8 cellular contexts compared by ENCODE assay signal in genomic region chr1:25338188-25338981, GRCh38. TPM values are rescaled to one million over a fixed set of nuclear protein-coding genes. Genes with fewer than 3 reads are reported as not detected.
A peak's percentile ranks its signal among the peaks of the same experiment; 100 is the strongest.
DNase-seq lines count a peak whose midpoint lies in the region; ATAC-seq and TF ChIP-seq lines count a peak whose summit lies in the region.

Gene TMEM50A (plus strand): TSS chr1:25338334. CDS start chr1:25340487, 2,153 bp downstream.

- H3K27me3 Mint-ChIP-seq in IgD-negative memory B cell = no peaks in the 10 kb centered on the region
- H3K27me3 Mint-ChIP-seq in activated T-cell treated with anti-CD3 and anti-CD28 coated beads, Interleukin-2, amount 50 U/mL, for 4 hours (ENCODE audit: low read depth) = no peaks in the 10 kb centered on the region

- peak within 1 kb of the TSS; percentile 94 to 99 (median 97) for H3K4me3 Mint-ChIP-seq in IgD-negative memory B cell
- H3K4me3 Mint-ChIP-seq in activated T-cell treated with anti-CD3 and anti-CD28 coated beads, Interleukin-2, amount 50 U/mL, for 4 hours = peak within 1 kb of the TSS; percentile 96

- H3K9me3 ChIP-seq in mucosa of stomach (ENCODE audit: control insufficient read depth, low read length) = no peaks in the 10 kb centered on the region

- no peaks in the 10 kb centered on the region for H3K27me3 ChIP-seq in mucosa of stomach (ENCODE audit: control insufficient read depth, insufficient read depth, low read length)

- TF ChIP-seq POLR2A in erythroblast (IDR thresholded peaks at IDR 0.05; ENCODE audit: low read length) = peak; percentile 72

- H3K4me3 ChIP-seq in mucosa of stomach (ENCODE audit: low read length) = peak within 1 kb of the TSS; percentile 90

- H3K9me3 Mint-ChIP-seq in IgD-negative memory B cell = no peaks in the 10 kb centered on the region
- H3K9me3 Mint-ChIP-seq in activated T-cell treated with anti-CD3 and anti-CD28 coated beads, Interleukin-2, amount 50 U/mL, for 4 hours = no peaks in the 10 kb centered on the region

- DNase-seq in DMS153 treated with DMSO at 0.1 percent for 48 hours (lab: John Stamatoyannopoulos, UW; ENCODE audit: unreplicated experiment) (peak; percentile 27), erythroblast (lab: John Stamatoyannopoulos, UW) (peak; percentile 90 to 94)
- DNase-seq in activated T-cell treated with anti-CD3 and anti-CD28 coated beads, Interleukin-2, amount 50 U/mL, for 4 hours = peak; percentile 87
- DNase-seq in stimulated activated CD8-positive, alpha-beta memory T cell treated with anti-CD3 and anti-CD28 coated beads, Interleukin-7, amount 100 ng/mL, for 24 hours (ENCODE audit: low read depth) = peak; percentile 82

- peak; percentile 62 for ATAC-seq in GM21529 (IDR thresholded peaks at IDR 0.05; ENCODE audit: unreplicated experiment)
- ATAC-seq in activated T-cell treated with anti-CD3 and anti-CD28 coated beads, Interleukin-2, amount 50 U/mL, for 4 hours = peak; percentile 75 to 77

- peaks cover 15 to 28% (median 22%) of the 10 kb centered on the region in 3 donors for H3K4me1 Mint-ChIP-seq in IgD-negative memory B cell
- H3K4me1 Mint-ChIP-seq in activated T-cell treated with anti-CD3 and anti-CD28 coated beads, Interleukin-2, amount 50 U/mL, for 4 hours (ENCODE audit: low read depth) = peaks cover 37% of the 10 kb centered on the region

- no peaks in the 10 kb centered on the region for H3K36me3 ChIP-seq in mucosa of stomach (ENCODE audit: control insufficient read depth, insufficient read depth, low read length)

- H3K4me1 ChIP-seq in mucosa of stomach (ENCODE audit: control insufficient read depth, insufficient read depth, low read length) = no peaks in the 10 kb centered on the region

- peak within 1 kb of the TSS; percentile 97 for H3K9ac ChIP-seq in mucosa of stomach (ENCODE audit: low read length)

- peak within 1 kb of the TSS; percentile 67 to 97 (median 97) for H3K27ac Mint-ChIP-seq in IgD-negative memory B cell

- peaks cover 2% of the 10 kb centered on the region for H3K36me3 Mint-ChIP-seq in IgD-negative memory B cell
- H3K36me3 Mint-ChIP-seq in activated T-cell treated with anti-CD3 and anti-CD28 coated beads, Interleukin-2, amount 50 U/mL, for 4 hours (ENCODE audit: insufficient read depth) = peaks cover 11% of the 10 kb centered on the region

TF ChIP-seq in PFSK-1, 5 proteins besides CTCF, POLR2A, EP300 and RAD21:
- TF ChIP-seq REST (IDR thresholded peaks at IDR 0.05; ENCODE audit: insufficient read depth in 1 of 2, low read depth in 2 of 2, low read length in 2 of 2) (no peak), FOXP2 (optimal IDR thresholded peaks at IDR 0.05; ENCODE audit: borderline replicate concordance, extremely low read depth, extremely low read length, insufficient read depth) (no peak), POLR2AphosphoS5 (IDR thresholded peaks at IDR 0.05; ENCODE audit: low read depth, low read length) (peak; percentile 45; the same call in 1 of the 2 replicates), SIN3A (IDR thresholded peaks at IDR 0.05; ENCODE audit: borderline replicate concordance, insufficient read depth, low read length) (0 out of 2 replicates have a peak, but pooled peaks have one; percentile 9)
TF ChIP-seq in PFSK-1: peak in this region for 2.

RNA-seq across cellular contexts. Expression of gene TMEM50A, which starts in this region (rescaled TPM):
- 111 TPM for polyA plus RNA-seq in IgD-negative memory B cell
- polyA plus RNA-seq in PFSK-1 (2012; ENCODE audit: insufficient read length, low read depth) = 60.8 TPM
- total RNA-seq in activated T-cell treated with anti-CD3 and anti-CD28 coated beads, Interleukin-2, amount 50 U/mL, for 4 hours = 10 to 100 TPM; 82.5 to 92.9 (median 90.5) TPM

Comparison
In these comparisons a context has a peak if more than half of its experiments do, and no peak if none do; other contexts are left out.
1. Peak in every context shown above with its lines: DNase-seq, ATAC-seq and H3K4me3 ChIP-seq.
2. DNase-seq: peak in every context shown above with its lines; median percentile 92 in erythroblast; 87 in activated T-cell treated with anti-CD3 and anti-CD28 coated beads, Interleukin-2, amount 50 U/mL, for 4 hours; 82 in stimulated activated CD8-positive, alpha-beta memory T cell treated with anti-CD3 and anti-CD28 coated beads, Interleukin-7, amount 100 ng/mL, for 24 hours; 27 in DMS153 treated with DMSO at 0.1 percent for 48 hours.